21 cellular contexts compared by ENCODE assay signal in the genomic region with DNA sequence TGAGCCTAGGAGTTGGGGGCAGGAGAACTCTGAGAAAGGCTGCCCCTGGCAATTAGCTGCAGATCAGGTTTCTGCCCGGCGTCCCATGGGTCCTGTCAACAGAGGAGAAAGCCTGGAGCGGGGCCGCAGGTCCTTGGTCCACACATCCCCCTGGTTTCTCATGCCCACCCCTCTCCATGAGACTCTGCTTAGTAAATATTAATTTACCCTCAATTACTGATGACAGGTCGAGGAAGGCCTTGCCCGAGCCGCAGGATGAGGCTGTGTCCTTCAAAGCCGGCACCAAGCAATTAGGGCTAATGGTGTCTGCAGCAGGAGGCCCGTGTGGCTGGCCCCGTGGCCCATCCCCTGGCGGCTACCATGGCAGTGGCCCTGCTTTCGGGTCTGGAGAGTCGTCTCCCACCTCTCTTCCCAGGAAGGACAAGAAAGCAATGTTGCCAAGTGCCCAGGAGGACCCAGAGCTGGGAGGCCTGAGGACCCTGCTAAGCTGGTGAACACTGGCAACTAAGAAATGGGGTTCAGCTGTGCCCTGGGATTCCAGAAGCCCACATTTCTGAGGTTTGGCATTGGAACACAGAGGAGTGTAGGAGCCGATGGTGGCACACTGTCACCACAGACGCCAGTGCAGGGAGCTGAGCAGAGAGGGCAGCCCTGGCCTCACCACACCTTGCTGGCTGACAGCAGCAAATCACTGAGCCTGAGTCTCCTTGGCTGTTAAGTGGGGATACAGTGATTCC.
DNase-seq lines count a peak whose midpoint lies in the region; ATAC-seq, FAIRE-seq and TF ChIP-seq lines count a peak whose summit lies in the region.
"Had no signal": no experiment of that assay in that cellular context is flagged by ENCODE, and none has a peak within 500 bp of the region (broad histone marks: within the 10 kb centered on the region; RNA-seq: fewer than 3 reads in every experiment).

No MANE protein-coding gene starts in this region.

- H3K36me3 ChIP-seq in right atrium auricular region: no peaks in the 10 kb centered on the region
- H3K36me3 ChIP-seq in RWPE2 (ENCODE audit: low read depth): no peaks in the 10 kb centered on the region
- H3K36me3 ChIP-seq in lower lobe of right lung: no peaks in the 10 kb centered on the region
- H3K36me3 ChIP-seq: Peyer's patch had no signal

- intact Hi-C loops in cardiac septum (cut with DNase I) (no loop called here), lower lobe of right lung (cut with DNase I) (no loop called here)

- no peaks in the 10 kb centered on the region for H3K4me1 ChIP-seq in right atrium auricular region
- H3K4me1 ChIP-seq in RWPE2 (ENCODE audit: insufficient read depth, poor library complexity, severe bottlenecking): no peaks in the 10 kb centered on the region
- H3K4me1 ChIP-seq in lower lobe of right lung: no peaks in the 10 kb centered on the region
- H3K4me1 ChIP-seq: Peyer's patch had no signal

- H3K27ac ChIP-seq in right atrium auricular region: no peak overlapping the region
- no peak overlapping the region for H3K27ac ChIP-seq in RWPE2 (ENCODE audit: poor library complexity, severe bottlenecking)
- no peak overlapping the region for H3K27ac ChIP-seq in lower lobe of right lung
- H3K27ac ChIP-seq: Peyer's patch, SK-N-MC had no signal

- no peak for ATAC-seq in RWPE2 (ENCODE audit: low read depth)
- no peak for ATAC-seq in lower lobe of right lung
- ATAC-seq: activated naive CD4-positive, alpha-beta T cell treated with anti-CD3 and anti-CD28 coated beads, Interleukin-2, amount 50 U/mL, for 72 hours; stimulated activated effector memory CD8-positive, alpha-beta T cell treated with anti-CD3 and anti-CD28 coated beads, Interleukin-12 subunit alpha, Interleukin-12 subunit beta, amount 100 ng/mL, for 72 hours; T-helper 17 cell had no signal

- FAIRE-seq in frontal cortex (lab: Jason Lieb, UNC): no peak
- FAIRE-seq: endometrium had no signal

- no peak for TF ChIP-seq CTCF in right atrium auricular region (IDR thresholded peaks at IDR 0.05)
- TF ChIP-seq CTCF in RWPE2 (IDR thresholded peaks at IDR 0.05; ENCODE audit: poor library complexity, severe bottlenecking): no peak
- no peak for TF ChIP-seq CTCF in lower lobe of right lung (IDR thresholded peaks at IDR 0.05)
- no peak for TF ChIP-seq CTCF in foreskin fibroblast (IDR thresholded peaks at IDR 0.05; ENCODE audit: low read depth, low read length)

- H3K9me3 ChIP-seq in right atrium auricular region (peaks cover 0 to 4% of the 10 kb centered on the region in 2 donors), RWPE2 (ENCODE audit: severe bottlenecking) (no peaks in the 10 kb centered on the region), lower lobe of right lung (no peaks in the 10 kb centered on the region)
- H3K9me3 ChIP-seq: Peyer's patch had no signal

- no peak overlapping the region for H3K4me3 ChIP-seq in right atrium auricular region
- no peak overlapping the region for H3K4me3 ChIP-seq in RWPE2 (ENCODE audit: severe bottlenecking)
- no peak overlapping the region for H3K4me3 ChIP-seq in lower lobe of right lung
- no peak overlapping the region for H3K4me3 ChIP-seq in foreskin fibroblast (ENCODE audit: low read depth in 1 of 2, low read length in 2 of 2)
- H3K4me3 ChIP-seq: Peyer's patch, SK-N-MC had no signal

- H3K27me3 ChIP-seq in right atrium auricular region (no peaks in the 10 kb centered on the region), RWPE2 (ENCODE audit: insufficient read depth, poor library complexity, severe bottlenecking) (peaks cover 29% of the 10 kb centered on the region), lower lobe of right lung (ENCODE audit: low read depth) (peaks cover 38% of the 10 kb centered on the region)
- H3K27me3 ChIP-seq: Peyer's patch had no signal

- DNase-seq in cardiac septum (ENCODE audit: low spot score) (peak; percentile 67), right atrium auricular region (ENCODE audit: low spot score) (no peak), RWPE2 (ENCODE audit: low spot score) (peak; percentile 30), lower lobe of right lung (peak; percentile 17), ureter (ENCODE audit: low spot score) (peak; percentile 32), frontal cortex (ENCODE audit: low spot score in 2 of 2) (no peak), foreskin fibroblast (no peak)
- DNase-seq: activated CD4-positive, alpha-beta T cell treated with anti-CD3 and anti-CD28 coated beads for 48 hours; anterior cingulate cortex; CD4-positive, alpha-beta T cell; GDM1; NCI-H1105; NCI-H510A; occipital lobe; stimulated activated CD4-positive, alpha-beta T cell treated with anti-CD3 and anti-CD28 coated beads, Interleukin-2, amount 100 ng/mL, for 48 hours had no signal

Comparison
In these comparisons a context has a peak if more than half of its experiments do, and no peak if none do; other contexts are left out.
1. DNase-seq: peak in cardiac septum (single experiment), RWPE2 (single experiment), lower lobe of right lung (single experiment) and ureter (single experiment); none in right atrium auricular region (single experiment), frontal cortex (0 of 2) and foreskin fibroblast (0 of 2).